Comparison of ENCODE assay signal across 1 cellular context in the genomic region with DNA sequence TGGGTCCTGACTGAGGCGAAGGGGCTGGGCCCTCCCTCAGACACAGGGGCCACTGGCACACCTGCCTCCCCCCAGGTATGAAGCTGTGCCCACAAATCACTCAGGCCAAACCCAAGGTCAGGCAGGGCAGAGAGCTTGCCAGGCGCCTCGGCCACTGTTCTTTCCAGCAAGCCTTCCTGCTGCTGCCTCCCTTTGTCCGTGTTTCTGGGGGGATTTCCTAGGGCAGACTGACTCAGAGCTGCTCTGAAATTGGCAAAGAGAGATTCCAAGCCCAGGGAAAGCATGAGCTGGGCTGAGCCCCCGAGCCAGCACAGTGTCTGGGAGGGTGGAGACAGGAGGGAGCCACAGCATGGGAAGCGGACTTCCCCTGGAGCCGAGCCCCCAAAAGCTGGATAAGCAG.
A peak's percentile ranks its signal among the peaks of the same experiment; 100 is the strongest.
TF ChIP-seq lines count a peak whose summit lies in the region.

No MANE protein-coding gene starts in this region.

TF ChIP-seq in SK-N-SH, 30 proteins besides CTCF, POLR2A, EP300 and RAD21 (continued from another document):
- no peak for TF ChIP-seq CHD2 (IDR thresholded peaks at IDR 0.05; ENCODE audit: low read length, partially characterized antibody)
- no peak for TF ChIP-seq YY1 (IDR thresholded peaks at IDR 0.05; ENCODE audit: low read depth)
- no peak for TF ChIP-seq USF2 (IDR thresholded peaks at IDR 0.05; ENCODE audit: borderline replicate concordance, low read depth, low read length)
- TF ChIP-seq GATA2 (CRISPR knock-in tag; IDR thresholded peaks at IDR 0.05), result no peak
- no peak for TF ChIP-seq USF1 (IDR thresholded peaks at IDR 0.05; ENCODE audit: borderline replicate concordance, low read depth)
- no peak for TF ChIP-seq MXI1 (IDR thresholded peaks at IDR 0.05; ENCODE audit: low read depth, low read length)
- TF ChIP-seq NRF1 (IDR thresholded peaks at IDR 0.05; ENCODE audit: low read depth, low read length), result no peak
- TF ChIP-seq, protein P1, sequence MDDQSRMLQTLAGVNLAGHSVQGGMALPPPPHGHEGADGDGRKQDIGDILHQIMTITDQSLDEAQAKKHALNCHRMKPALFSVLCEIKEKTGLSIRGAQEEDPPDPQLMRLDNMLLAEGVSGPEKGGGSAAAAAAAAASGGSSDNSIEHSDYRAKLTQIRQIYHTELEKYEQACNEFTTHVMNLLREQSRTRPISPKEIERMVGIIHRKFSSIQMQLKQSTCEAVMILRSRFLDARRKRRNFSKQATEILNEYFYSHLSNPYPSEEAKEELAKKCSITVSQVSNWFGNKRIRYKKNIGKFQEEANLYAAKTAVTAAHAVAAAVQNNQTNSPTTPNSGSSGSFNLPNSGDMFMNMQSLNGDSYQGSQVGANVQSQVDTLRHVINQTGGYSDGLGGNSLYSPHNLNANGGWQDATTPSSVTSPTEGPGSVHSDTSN (IDR thresholded peaks at IDR 0.05), result peak; percentile 16
- TF ChIP-seq ELF1 (IDR thresholded peaks at IDR 0.05), result no peak
- no peak for TF ChIP-seq MEF2A (IDR thresholded peaks at IDR 0.05; ENCODE audit: borderline replicate concordance, low read depth)
- TF ChIP-seq TAF1 (IDR thresholded peaks at IDR 0.05; ENCODE audit: borderline replicate concordance, low read depth, low read length), result no peak
